In the genomic region with DNA sequence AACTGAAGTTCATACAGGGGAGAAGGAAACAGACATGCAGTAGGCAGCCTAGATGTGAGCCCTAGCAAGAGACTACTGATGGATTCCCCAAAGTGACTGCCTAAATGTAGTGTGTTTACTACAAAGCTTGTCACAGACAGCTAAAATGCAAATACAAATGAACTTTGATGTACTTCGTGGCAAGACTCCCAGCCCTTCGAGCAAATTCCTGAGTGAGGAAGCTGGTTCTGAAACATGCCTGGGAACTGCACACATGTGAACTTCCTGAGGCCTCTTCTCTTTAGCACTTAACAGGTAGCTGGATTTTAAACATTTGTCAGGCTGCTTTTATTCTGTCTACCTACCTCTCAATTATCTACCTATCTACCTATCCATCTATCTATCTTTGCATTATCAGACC, we compare ENCODE assay signal across 14 cellular contexts. TPM values are rescaled to one million over a fixed set of nuclear protein-coding genes. Genes with fewer than 3 reads are reported as not detected.
DNase-seq lines count a peak whose midpoint lies in the region; ATAC-seq and TF ChIP-seq lines count a peak whose summit lies in the region.
"Had no signal": no experiment of that assay in that cellular context is flagged by ENCODE, and none has a peak within 500 bp of the region (broad histone marks: within the 10 kb centered on the region; RNA-seq: fewer than 3 reads in every experiment).

No MANE protein-coding gene starts in this region.

- TF ChIP-seq CTCF in C4-2B (conservative IDR thresholded peaks at IDR 0.05) (no peak), fibroblast of lung (conservative IDR thresholded peaks at IDR 0.05 in 1 of 2, IDR thresholded peaks at IDR 0.05 in 1 of 2; ENCODE audit: low read depth in 1 of 2, low read length in 2 of 2) (no peak), osteoblast (IDR thresholded peaks at IDR 0.05; ENCODE audit: extremely low read depth, low read depth, low read length) (no peak)

- H3K79me2 ChIP-seq in fibroblast of lung (ENCODE audit: control insufficient read depth, insufficient read depth, low read length) = no peaks in the 10 kb centered on the region
- H3K79me2 ChIP-seq in osteoblast (ENCODE audit: insufficient read depth, low read length) = no peaks in the 10 kb centered on the region
- H3K79me2 ChIP-seq: parathyroid adenoma had no signal

- no peak overlapping the region for H3K4me3 ChIP-seq in SJSA1
- H3K4me3 ChIP-seq in fibroblast of lung (replicated peaks in 1 of 4; ENCODE audit: control extremely low read depth in 1 of 4, insufficient read depth in 1 of 4, low read depth in 3 of 4, low read length in 4 of 4) = no peak overlapping the region
- H3K4me3 ChIP-seq in osteoblast (ENCODE audit: insufficient read depth, low read length) = no peak overlapping the region

- H4K20me1 ChIP-seq in fibroblast of lung (ENCODE audit: control insufficient read depth, extremely low read depth, insufficient read depth, low read length) (no peaks in the 10 kb centered on the region), osteoblast (ENCODE audit: insufficient read depth, low read length) (no peaks in the 10 kb centered on the region)

- H3K27ac ChIP-seq in C4-2B (peak overlapping the region; percentile 24; the same call in 1 of the 2 replicates), SJSA1 (peak overlapping the region; percentile 89), fibroblast of lung (ENCODE audit: insufficient read depth, low read length) (peak overlapping the region; percentile 49), osteoblast (ENCODE audit: low read depth, low read length) (peak overlapping the region; percentile 98)
- H3K27ac ChIP-seq: parathyroid adenoma had no signal

- H3K4me2 ChIP-seq in fibroblast of lung (ENCODE audit: extremely low read depth, insufficient read depth, low read length) (no peak overlapping the region), osteoblast (ENCODE audit: insufficient read depth, low read length) (no peak overlapping the region)

- H3K9ac ChIP-seq in fibroblast of lung (ENCODE audit: insufficient read depth, low read length) = no peak overlapping the region
- H3K9ac ChIP-seq: parathyroid adenoma had no signal

- DNase-seq in SJSA1 (ENCODE audit: low read depth in 1 of 2, low spot score in 2 of 2) = peak in 1 of 2 experiments; percentile 72
- DNase-seq in fibroblast of lung (ENCODE audit: low read depth in 2 of 2) = peak; percentile 62 to 76
- DNase-seq in osteoblast (ENCODE audit: insufficient read length, low spot score, missing footprints) = no peak
- no peak for DNase-seq in amygdala (lab: John Stamatoyannopoulos, UW)
- DNase-seq in Right ventricle myocardium inferior (ENCODE audit: missing footprints) = no peak
- DNase-seq in HK-2 (ENCODE audit: unreplicated experiment) = no peak
- DNase-seq: activated CD4-positive, alpha-beta T cell treated with anti-CD3 and anti-CD28 coated beads, Interleukin-2, amount 10 ng/mL, durations not matched to agents 7 days and 5 days; activated naive CD4-positive, alpha-beta T cell treated with anti-CD3 and anti-CD28 coated beads for 36 hours; CD4-positive, CD25-positive, alpha-beta regulatory T cell; effector memory CD8-positive, alpha-beta T cell; NCI-H2029 had no signal

- H3K27me3 ChIP-seq in SJSA1 (replicated peaks) = no peaks in the 10 kb centered on the region
- H3K27me3 ChIP-seq in fibroblast of lung (ENCODE audit: control insufficient read depth, insufficient read depth, low read length) = no peaks in the 10 kb centered on the region
- H3K27me3 ChIP-seq in osteoblast (ENCODE audit: insufficient read depth, low read length) = no peaks in the 10 kb centered on the region

- ATAC-seq in HG03432 (IDR thresholded peaks at IDR 0.05; ENCODE audit: unreplicated experiment) (no peak), Right ventricle myocardium inferior (no peak)
- ATAC-seq: effector memory CD8-positive, alpha-beta T cell had no signal

- H3K4me1 ChIP-seq in SJSA1 (replicated peaks) = peaks cover 95% of the 10 kb centered on the region
- H3K4me1 ChIP-seq in fibroblast of lung (ENCODE audit: control insufficient read depth, extremely low read depth, insufficient read depth, low read length) = peaks cover 38% of the 10 kb centered on the region
- peaks cover 87% of the 10 kb centered on the region for H3K4me1 ChIP-seq in osteoblast (ENCODE audit: insufficient read depth, low read length)

- H3K9me3 ChIP-seq in SJSA1 (replicated peaks) = no peaks in the 10 kb centered on the region
- H3K9me3 ChIP-seq in fibroblast of lung (ENCODE audit: control insufficient read depth, insufficient read depth, low read depth, low read length) = no peaks in the 10 kb centered on the region
- H3K9me3 ChIP-seq in osteoblast (ENCODE audit: low read depth, low read length) = no peaks in the 10 kb centered on the region

- intact Hi-C loops in Right ventricle myocardium inferior (cut with DNase I) = no loop called here

- H3K36me3 ChIP-seq in SJSA1 = no peaks in the 10 kb centered on the region
- no peaks in the 10 kb centered on the region for H3K36me3 ChIP-seq in fibroblast of lung (ENCODE audit: control insufficient read depth, insufficient read depth, low read length)
- H3K36me3 ChIP-seq in osteoblast (ENCODE audit: insufficient read depth, low read length) = no peaks in the 10 kb centered on the region

- H2AFZ ChIP-seq in fibroblast of lung (ENCODE audit: low read length) = no peak overlapping the region
- no peak overlapping the region for H2AFZ ChIP-seq in osteoblast (ENCODE audit: low read length)
- H2AFZ ChIP-seq: parathyroid adenoma had no signal

RNA-seq across cellular contexts. Expression of gene IRF2BP2, which starts 6.7 kb away (rescaled TPM):
- total RNA-seq in SJSA1 (2014; rRNA removed; shearing (Covaris generic)) = 42.1 and 60.8 TPM in 2 replicates
- total RNA-seq in fibroblast of lung (71.8 and 113 TPM in 2 replicates), osteoblast (159 and 172 TPM in 2 replicates), Right ventricle myocardium inferior (116 TPM)
- 17.8 and 28.2 TPM in 2 replicates for polyA plus RNA-seq in fibroblast of lung
- polyA plus RNA-seq in fibroblast of lung (2012) = 28.9 and 44.7 TPM in 2 replicates
- 38.6 and 48.1 TPM in 2 replicates for polyA minus RNA-seq in fibroblast of lung (ENCODE audit: low replicate concordance)

Comparison
In these comparisons a context has a peak if more than half of its experiments do, and no peak if none do; other contexts are left out.
1. H3K27ac ChIP-seq: peak in every context shown above with its lines; median percentile 98 in osteoblast; 89 in SJSA1; 49 in fibroblast of lung; 24 in C4-2B.
2. DNase-seq: peak in fibroblast of lung (2 of 2); none in osteoblast (single experiment), amygdala (0 of 56), Right ventricle myocardium inferior (single experiment) and HK-2 (single experiment).